ENCODE assay signal across 13 cellular contexts in genomic region chr16:3949287-3949686, GRCh38.
DNase-seq lines count a peak whose midpoint lies in the region; ATAC-seq and TF ChIP-seq lines count a peak whose summit lies in the region.
"Had no signal": no experiment of that assay in that cellular context is flagged by ENCODE, and none has a peak within 500 bp of the region (broad histone marks: within the 10 kb centered on the region; RNA-seq: fewer than 3 reads in every experiment).

No MANE protein-coding gene starts in this region.

- POLR2A ChIA-PET in activated CD8-positive, alpha-beta T cell treated with anti-CD3 and anti-CD28 coated beads for 36 hours (lab: Charles Lee) = interaction anchor here (0.7 kb wide), 1 partner anchor 304 kb away, joined by 3 read pairs; no protein-coding TSS in a partner anchor

- H3K4me3 ChIP-seq in BLaER1 treated with 17β-estradiol and CSF1 and Interleukin-3, amounts not matched to agents 10 nM and 100 nM = no peak overlapping the region

- intact Hi-C loops in left cardiac atrium (cut with DNase I) = no loop called here
- intact Hi-C loops in sciatic nerve (cut with DNase I) = no loop called here
- intact Hi-C loops in activated CD8-positive, alpha-beta T cell treated with anti-CD3 and anti-CD28 coated beads for 36 hours (cut with micrococcal nuclease) = no loop called here

- H3K4me1 ChIP-seq in BLaER1 treated with 17β-estradiol and CSF1 and Interleukin-3, amounts not matched to agents 10 nM and 100 nM = peaks cover 26 to 63% (median 54%) of the 10 kb centered on the region in 10 experiments

- no peaks in the 10 kb centered on the region for H3K9me3 Mint-ChIP-seq in activated CD8-positive, alpha-beta T cell treated with anti-CD3 and anti-CD28 coated beads for 36 hours

- no peak overlapping the region for H3K4me3 Mint-ChIP-seq in activated CD8-positive, alpha-beta T cell treated with anti-CD3 and anti-CD28 coated beads for 36 hours
- H3K4me3 Mint-ChIP-seq: activated naive CD8-positive, alpha-beta T cell had no signal

- CTCF ChIA-PET in activated CD8-positive, alpha-beta T cell treated with anti-CD3 and anti-CD28 coated beads for 36 hours (lab: Charles Lee) = interaction anchor here (2.0 kb wide), 1 partner anchor 10 kb away, joined by 10 read pairs; no protein-coding TSS in a partner anchor

- H3K4me2 ChIP-seq in BLaER1 treated with 17β-estradiol and CSF1 and Interleukin-3, amounts not matched to agents 10 nM and 100 nM = peak overlapping the region; percentile 44 to 79 (median 63)

- H3K4me1 Mint-ChIP-seq in activated CD8-positive, alpha-beta T cell treated with anti-CD3 and anti-CD28 coated beads for 36 hours (ENCODE audit: low read depth) = no peaks in the 10 kb centered on the region

- H3K36me3 Mint-ChIP-seq in activated CD8-positive, alpha-beta T cell treated with anti-CD3 and anti-CD28 coated beads for 36 hours (ENCODE audit: low read depth) = no peaks in the 10 kb centered on the region

- H3K9me3 ChIP-seq in BLaER1 treated with 17β-estradiol and CSF1 and Interleukin-3, amounts not matched to agents 10 nM and 100 nM (replicated peaks in 1 of 11) = no peaks in the 10 kb centered on the region; a peak in 1 of 22 replicates

- H4K20me1 ChIP-seq in BLaER1 treated with 17β-estradiol and CSF1 and Interleukin-3, amounts not matched to agents 10 nM and 100 nM = 0 out of 22 replicates have a peak, but pooled peaks cover 0 to 4% (median 0%) of the 10 kb centered on the region in 11 experiments

- H3K9ac ChIP-seq in BLaER1 treated with 17β-estradiol and CSF1 and Interleukin-3, amounts not matched to agents 10 nM and 100 nM = peak overlapping the region in 1 of 11 experiments; percentile 31; a peak in 2 of 22 replicates

- no peak for TF ChIP-seq CTCF in activated CD8-positive, alpha-beta T cell treated with anti-CD3 and anti-CD28 coated beads for 36 hours (IDR thresholded peaks at IDR 0.05)

- ATAC-seq in left cardiac atrium (peak; percentile 28 to 45), sciatic nerve (no peak), HG03159 (IDR thresholded peaks at IDR 0.05; ENCODE audit: unreplicated experiment) (no peak), SK-N-SH treated with all-trans-retinoic acid at 6 μM for 48 hours (no peak), GM21786 (IDR thresholded peaks at IDR 0.05; ENCODE audit: unreplicated experiment) (no peak)
- no peak for ATAC-seq in activated CD8-positive, alpha-beta T cell treated with anti-CD3 and anti-CD28 coated beads for 36 hours

- H3K27me3 ChIP-seq in BLaER1 treated with 17β-estradiol and CSF1 and Interleukin-3, amounts not matched to agents 10 nM and 100 nM = no peaks in the 10 kb centered on the region

- no peak overlapping the region for H3K27ac Mint-ChIP-seq in activated CD8-positive, alpha-beta T cell treated with anti-CD3 and anti-CD28 coated beads for 36 hours
- H3K27ac Mint-ChIP-seq: activated naive CD8-positive, alpha-beta T cell had no signal

- peaks cover 9% of the 10 kb centered on the region for H3K27me3 Mint-ChIP-seq in activated CD8-positive, alpha-beta T cell treated with anti-CD3 and anti-CD28 coated beads for 36 hours

- peak; percentile 55 for DNase-seq in SHP77 treated with DMSO at 0.1 percent for 48 hours (lab: John Stamatoyannopoulos, UW)
- DNase-seq in left cardiac atrium = no peak
- peak; percentile 62 for DNase-seq in sciatic nerve (ENCODE audit: low spot score)
- no peak for DNase-seq in activated CD8-positive, alpha-beta T cell treated with anti-CD3 and anti-CD28 coated beads for 36 hours
- DNase-seq: C1 segment of cervical spinal cord; nucleus accumbens; stimulated activated CD4-positive, alpha-beta T cell treated with anti-CD3 and anti-CD28 coated beads, Interleukin-2, amount 100 ng/mL, for 24 hours had no signal

- no peaks in the 10 kb centered on the region for H3K36me3 ChIP-seq in BLaER1 treated with 17β-estradiol and CSF1 and Interleukin-3, amounts not matched to agents 10 nM and 100 nM

- peak overlapping the region in 3 of 11 experiments; percentile 5 to 44 (median 14); a peak in 3 of 22 replicates for H3K27ac ChIP-seq in BLaER1 treated with 17β-estradiol and CSF1 and Interleukin-3, amounts not matched to agents 10 nM and 100 nM
- H3K27ac ChIP-seq: VCaP had no signal

TF ChIP-seq in SK-N-SH treated with all-trans-retinoic acid at 6 μM for 48 hours, 23 proteins besides CTCF, POLR2A, EP300 and RAD21:
- TF ChIP-seq ESRRG (CRISPR knock-in tag; IDR thresholded peaks at IDR 0.05) (no peak), BACH2 (CRISPR knock-in tag; IDR thresholded peaks at IDR 0.05; ENCODE audit: borderline replicate concordance) (no peak), PPARA (CRISPR knock-in tag; IDR thresholded peaks at IDR 0.05; ENCODE audit: borderline replicate concordance) (no peak), GLIS3 (CRISPR knock-in tag; IDR thresholded peaks at IDR 0.05) (no peak), SNAI2 (CRISPR knock-in tag; IDR thresholded peaks at IDR 0.05) (no peak), TCF4 (CRISPR knock-in tag; IDR thresholded peaks at IDR 0.05; ENCODE audit: borderline replicate concordance) (no peak), ZC3H10 (CRISPR knock-in tag; IDR thresholded peaks at IDR 0.05) (no peak), ZNF565 (CRISPR knock-in tag; conservative IDR thresholded peaks at IDR 0.05; ENCODE audit: low read depth) (no peak), RARB (CRISPR knock-in tag; IDR thresholded peaks at IDR 0.05) (no peak), ZNF8 (CRISPR knock-in tag; IDR thresholded peaks at IDR 0.05) (no peak), CSDC2 (CRISPR knock-in tag; IDR thresholded peaks at IDR 0.05) (no peak)

Comparison
In these comparisons a context has a peak if more than half of its experiments do, and no peak if none do; other contexts are left out.
1. DNase-seq: peak in SHP77 treated with DMSO at 0.1 percent for 48 hours (single experiment) and sciatic nerve (single experiment); none in left cardiac atrium (single experiment) and activated CD8-positive, alpha-beta T cell treated with anti-CD3 and anti-CD28 coated beads for 36 hours (single experiment).
2. ATAC-seq: peak in left cardiac atrium (2 of 2); none in sciatic nerve (single experiment), HG03159 (single experiment), SK-N-SH treated with all-trans-retinoic acid at 6 μM for 48 hours (single experiment), GM21786 (single experiment) and activated CD8-positive, alpha-beta T cell treated with anti-CD3 and anti-CD28 coated beads for 36 hours (single experiment).